Comparison of ENCODE assay signal across 26 cellular contexts in genomic region chr10:122798704-122799231, GRCh38. TPM values are rescaled to one million over a fixed set of nuclear protein-coding genes. Genes with fewer than 3 reads are reported as not detected.
"Had no signal": no experiment of that assay in that cellular context is flagged by ENCODE, and none has a peak within 500 bp of the region (broad histone marks: within the 10 kb centered on the region; RNA-seq: fewer than 3 reads in every experiment).

No MANE protein-coding gene starts in this region.

- H3K4me3 ChIP-seq: left ventricle myocardium inferior, lung, pancreas, prostate gland, spleen, suprapubic skin, thoracic aorta, tibial artery, upper lobe of right lung had no signal

- H3K27ac Mint-ChIP-seq: mesothelial cell of epicardium; naive thymus-derived CD4-positive, alpha-beta T cell; natural killer cell treated with Interleukin-12 subunit alpha and Interleukin-12 subunit beta and Interleukin-15 and Interleukin-18, amount 100 ng/mL, for 72 hours; stimulated activated effector memory CD8-positive, alpha-beta T cell treated with anti-CD3 and anti-CD28 coated beads, Interleukin-12 subunit alpha, Interleukin-12 subunit beta, amount 100 ng/mL, for 72 hours; stimulated activated naive CD8-positive, alpha-beta T cell treated with anti-CD3 and anti-CD28 coated beads, Interleukin-15, Interleukin-2, amounts not matched to agents 100 ng/mL and 50 ng/mL, for 24 hours had no signal

- DNase-seq: islet precursor cell; left ventricle myocardium inferior; mesendoderm; naive thymus-derived CD4-positive, alpha-beta T cell; nucleus accumbens; pancreas; posterior cingulate gyrus; retina; right cardiac atrium; small intestine; spleen; stimulated activated CD4-positive, alpha-beta T cell treated with anti-CD3 and anti-CD28 coated beads, Interleukin-4, amount 100 ng/mL, for 24 hours; stimulated activated naive CD4-positive, alpha-beta T cell; tibial artery; trophoblast cell; upper lobe of right lung had no signal

- H3K36me3 Mint-ChIP-seq: mesothelial cell of epicardium; natural killer cell treated with Interleukin-12 subunit alpha and Interleukin-12 subunit beta and Interleukin-15 and Interleukin-18, amount 100 ng/mL, for 72 hours; stimulated activated effector memory CD8-positive, alpha-beta T cell treated with anti-CD3 and anti-CD28 coated beads, Interleukin-12 subunit alpha, Interleukin-12 subunit beta, amount 100 ng/mL, for 72 hours had no signal

- H3K27me3 ChIP-seq: pancreas, tibial artery, upper lobe of right lung had no signal

- H3K9me3 Mint-ChIP-seq: mesothelial cell of epicardium; natural killer cell treated with Interleukin-12 subunit alpha and Interleukin-12 subunit beta and Interleukin-15 and Interleukin-18, amount 100 ng/mL, for 72 hours; stimulated activated effector memory CD8-positive, alpha-beta T cell treated with anti-CD3 and anti-CD28 coated beads, Interleukin-12 subunit alpha, Interleukin-12 subunit beta, amount 100 ng/mL, for 72 hours; stimulated activated naive CD8-positive, alpha-beta T cell treated with anti-CD3 and anti-CD28 coated beads, Interleukin-15, Interleukin-2, amounts not matched to agents 100 ng/mL and 50 ng/mL, for 24 hours had no signal

- H3K4me1 Mint-ChIP-seq: mesothelial cell of epicardium; naive thymus-derived CD4-positive, alpha-beta T cell; stimulated activated effector memory CD8-positive, alpha-beta T cell treated with anti-CD3 and anti-CD28 coated beads, Interleukin-12 subunit alpha, Interleukin-12 subunit beta, amount 100 ng/mL, for 72 hours had no signal

- H3K4me1 ChIP-seq: left ventricle myocardium inferior, pancreas, prostate gland, spleen, suprapubic skin, tibial artery, upper lobe of right lung had no signal

- H3K36me3 ChIP-seq: left ventricle myocardium inferior, pancreas, prostate gland, spleen, suprapubic skin, thoracic aorta, tibial artery, upper lobe of right lung had no signal

- H3K4me3 Mint-ChIP-seq: mesothelial cell of epicardium; naive thymus-derived CD4-positive, alpha-beta T cell; natural killer cell treated with Interleukin-12 subunit alpha and Interleukin-12 subunit beta and Interleukin-15 and Interleukin-18, amount 100 ng/mL, for 72 hours; stimulated activated effector memory CD8-positive, alpha-beta T cell treated with anti-CD3 and anti-CD28 coated beads, Interleukin-12 subunit alpha, Interleukin-12 subunit beta, amount 100 ng/mL, for 72 hours; stimulated activated naive CD8-positive, alpha-beta T cell treated with anti-CD3 and anti-CD28 coated beads, Interleukin-15, Interleukin-2, amounts not matched to agents 100 ng/mL and 50 ng/mL, for 24 hours had no signal

- H3K9me3 ChIP-seq: left ventricle myocardium inferior, pancreas, prostate gland, spleen, suprapubic skin, thoracic aorta, tibial artery, upper lobe of right lung had no signal

- ATAC-seq: naive thymus-derived CD4-positive, alpha-beta T cell; natural killer cell treated with Interleukin-12 subunit alpha and Interleukin-12 subunit beta and Interleukin-15 and Interleukin-18, amount 100 ng/mL, for 72 hours; pancreas; right cardiac atrium; sciatic nerve; stimulated activated effector memory CD8-positive, alpha-beta T cell treated with anti-CD3 and anti-CD28 coated beads, Interleukin-12 subunit alpha, Interleukin-12 subunit beta, amount 100 ng/mL, for 72 hours; upper lobe of right lung had no signal

- H3K27ac ChIP-seq: left ventricle myocardium inferior, pancreas, prostate gland, spleen, suprapubic skin, thoracic aorta, tibial artery, upper lobe of right lung had no signal

RNA-seq across cellular contexts. Expression of gene CUZD1, which starts 46.9 kb away (rescaled TPM):
- total RNA-seq: mesothelial cell of epicardium, thoracic aorta had no signal
- polyA plus RNA-seq: neural cell had no signal
